19 cellular contexts compared by ENCODE assay signal in the genomic region with DNA sequence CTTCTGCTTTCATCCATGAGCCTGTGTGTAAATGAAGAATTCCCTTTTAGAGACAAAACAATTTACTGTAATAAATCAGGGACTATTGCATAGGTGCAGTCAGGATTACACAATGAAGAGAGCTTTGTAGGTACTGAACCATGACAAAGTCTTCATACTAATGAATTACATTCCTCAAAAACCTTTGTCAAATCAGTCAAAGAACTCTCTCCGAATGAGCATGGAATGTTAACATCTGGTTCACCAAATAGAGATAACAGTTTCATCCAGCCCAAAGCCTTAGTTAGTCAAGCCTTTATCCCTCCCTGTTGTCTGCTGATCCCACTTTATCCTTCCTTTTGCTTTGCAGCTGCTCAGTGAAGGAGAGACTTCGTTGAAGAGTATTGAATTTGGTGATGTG.
"Had no signal": no experiment of that assay in that cellular context is flagged by ENCODE, and none has a peak within 500 bp of the region (broad histone marks: within the 10 kb centered on the region; RNA-seq: fewer than 3 reads in every experiment).

No MANE protein-coding gene starts in this region.

- H3K9me3 ChIP-seq: breast epithelium, esophagus muscularis mucosa, lower lobe of right lung, tibial artery had no signal

- H3K27me3 ChIP-seq: breast epithelium, esophagus muscularis mucosa, tibial artery had no signal

- H3K4me3 ChIP-seq: breast epithelium, coronary artery, esophagus muscularis mucosa, lower lobe of right lung, tibial artery had no signal

- H3K4me1 ChIP-seq: breast epithelium, esophagus muscularis mucosa, lower lobe of right lung, tibial artery had no signal

- H3K27ac ChIP-seq: breast epithelium, coronary artery, esophagus muscularis mucosa, lower lobe of right lung, tibial artery had no signal

- H3K36me3 ChIP-seq: breast epithelium, esophagus muscularis mucosa, lower lobe of right lung, tibial artery had no signal

- ATAC-seq: activated T-helper 17 cell treated with anti-CD3 and anti-CD28 coated beads, Interleukin-2, amount 50 U/mL, for 72 hours; left colon; lower lobe of right lung had no signal

- DNase-seq: activated CD4-positive, alpha-beta memory T cell treated with anti-CD3 and anti-CD28 coated beads, Interleukin-2, amount 10 ng/mL, durations not matched to agents 7 days and 5 days; activated CD4-positive, alpha-beta T cell treated with anti-CD3 and anti-CD28 coated beads for 48 hours; activated CD4-positive, CD25-positive, alpha-beta regulatory T cell; activated naive CD4-positive, alpha-beta T cell; activated naive CD8-positive, alpha-beta T cell treated with anti-CD3 and anti-CD28 coated beads for 36 hours; activated T-cell treated with anti-CD3 and anti-CD28 coated beads, Interleukin-2, amount 50 U/mL, for 1 hour; immature natural killer cell; left colon; lower lobe of right lung; occipital lobe; posterior cingulate gyrus; stimulated activated CD4-positive, alpha-beta T cell treated with anti-CD3 and anti-CD28 coated beads, Interleukin-2, amount 100 ng/mL, for 24 hours; stimulated activated naive CD4-positive, alpha-beta T cell treated with Interleukin-2 at 50 U/mL for 16 hours; T1000; tibial artery had no signal
